1 cellular context compared by ENCODE assay signal in genomic region chr1:158189637-158190036, GRCh38.
TF ChIP-seq lines count a peak whose summit lies in the region.

No MANE protein-coding gene starts in this region.

TF ChIP-seq in GM23338, 12 proteins besides CTCF, POLR2A, EP300 and RAD21:
- no peak for TF ChIP-seq REST (IDR thresholded peaks at IDR 0.05; ENCODE audit: unreplicated experiment)
- TF ChIP-seq EZH2 (IDR thresholded peaks at IDR 0.05; ENCODE audit: low read depth, unreplicated experiment) = no peak
- TF ChIP-seq CREB1 (CRISPR knock-in tag; IDR thresholded peaks at IDR 0.05; ENCODE audit: low read depth) = no peak
- TF ChIP-seq JUNB (IDR thresholded peaks at IDR 0.05; ENCODE audit: unreplicated experiment) = no peak
- no peak for TF ChIP-seq ZNF331 (CRISPR knock-in tag; IDR thresholded peaks at IDR 0.05; ENCODE audit: low read depth)
- no peak for TF ChIP-seq ZNF114 (CRISPR knock-in tag; IDR thresholded peaks at IDR 0.05)
- TF ChIP-seq POLR2AphosphoS5 (IDR thresholded peaks at IDR 0.05; ENCODE audit: low read depth) = no peak
- TF ChIP-seq ZNF462 (CRISPR knock-in tag; IDR thresholded peaks at IDR 0.05) = no peak
- no peak for TF ChIP-seq ETS1 (IDR thresholded peaks at IDR 0.05)
- no peak for TF ChIP-seq STAT1 (IDR thresholded peaks at IDR 0.05; ENCODE audit: unreplicated experiment)
- no peak for TF ChIP-seq NANOG (IDR thresholded peaks at IDR 0.05; ENCODE audit: borderline replicate concordance)
- no peak for TF ChIP-seq EZH2phosphoT487 (IDR thresholded peaks at IDR 0.05; ENCODE audit: unreplicated experiment)
